Comparison of ENCODE assay signal across 2 cellular contexts in the genomic region with DNA sequence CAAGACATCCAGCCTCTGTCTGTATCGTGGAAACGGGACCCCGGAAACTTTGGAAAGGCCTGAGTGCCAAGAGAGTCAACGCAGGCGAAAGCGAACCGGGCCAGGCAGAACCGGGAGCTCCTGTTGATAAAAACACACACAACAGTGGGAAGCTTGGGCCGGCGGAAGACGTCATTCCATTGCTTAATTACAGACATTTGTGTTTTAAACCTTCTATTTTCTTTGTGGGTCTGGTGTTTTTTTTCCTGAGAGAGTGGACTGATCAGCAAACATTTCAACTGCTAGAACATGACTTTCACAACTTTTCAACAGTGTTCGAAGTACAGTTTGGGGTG.
A peak's percentile ranks its signal among the peaks of the same experiment; 100 is the strongest.
TF ChIP-seq lines count a peak whose summit lies in the region.

No MANE protein-coding gene starts in this region.

TF ChIP-seq in K562, 482 proteins besides CTCF, POLR2A, EP300 and RAD21 (continued from another document and continues in another):
- TF ChIP-seq, protein P1, sequence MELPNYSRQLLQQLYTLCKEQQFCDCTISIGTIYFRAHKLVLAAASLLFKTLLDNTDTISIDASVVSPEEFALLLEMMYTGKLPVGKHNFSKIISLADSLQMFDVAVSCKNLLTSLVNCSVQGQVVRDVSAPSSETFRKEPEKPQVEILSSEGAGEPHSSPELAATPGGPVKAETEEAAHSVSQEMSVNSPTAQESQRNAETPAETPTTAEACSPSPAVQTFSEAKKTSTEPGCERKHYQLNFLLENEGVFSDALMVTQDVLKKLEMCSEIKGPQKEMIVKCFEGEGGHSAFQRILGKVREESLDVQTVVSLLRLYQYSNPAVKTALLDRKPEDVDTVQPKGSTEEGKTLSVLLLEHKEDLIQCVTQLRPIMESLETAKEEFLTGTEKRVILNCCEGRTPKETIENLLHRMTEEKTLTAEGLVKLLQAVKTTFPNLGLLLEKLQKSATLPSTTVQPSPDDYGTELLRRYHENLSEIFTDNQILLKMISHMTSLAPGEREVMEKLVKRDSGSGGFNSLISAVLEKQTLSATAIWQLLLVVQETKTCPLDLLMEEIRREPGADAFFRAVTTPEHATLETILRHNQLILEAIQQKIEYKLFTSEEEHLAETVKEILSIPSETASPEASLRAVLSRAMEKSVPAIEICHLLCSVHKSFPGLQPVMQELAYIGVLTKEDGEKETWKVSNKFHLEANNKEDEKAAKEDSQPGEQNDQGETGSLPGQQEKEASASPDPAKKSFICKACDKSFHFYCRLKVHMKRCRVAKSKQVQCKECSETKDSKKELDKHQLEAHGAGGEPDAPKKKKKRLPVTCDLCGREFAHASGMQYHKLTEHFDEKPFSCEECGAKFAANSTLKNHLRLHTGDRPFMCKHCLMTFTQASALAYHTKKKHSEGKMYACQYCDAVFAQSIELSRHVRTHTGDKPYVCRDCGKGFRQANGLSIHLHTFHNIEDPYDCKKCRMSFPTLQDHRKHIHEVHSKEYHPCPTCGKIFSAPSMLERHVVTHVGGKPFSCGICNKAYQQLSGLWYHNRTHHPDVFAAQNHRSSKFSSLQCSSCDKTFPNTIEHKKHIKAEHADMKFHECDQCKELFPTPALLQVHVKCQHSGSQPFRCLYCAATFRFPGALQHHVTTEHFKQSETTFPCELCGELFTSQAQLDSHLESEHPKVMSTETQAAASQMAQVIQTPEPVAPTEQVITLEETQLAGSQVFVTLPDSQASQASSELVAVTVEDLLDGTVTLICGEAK (IDR thresholded peaks at IDR 0.05): 0 out of 2 replicates have a peak, but pooled peaks have one; percentile 66
- TF ChIP-seq, protein P1 (CRISPR knock-in tag; IDR thresholded peaks at IDR 0.05): no peak
- TF ChIP-seq, protein P2, sequence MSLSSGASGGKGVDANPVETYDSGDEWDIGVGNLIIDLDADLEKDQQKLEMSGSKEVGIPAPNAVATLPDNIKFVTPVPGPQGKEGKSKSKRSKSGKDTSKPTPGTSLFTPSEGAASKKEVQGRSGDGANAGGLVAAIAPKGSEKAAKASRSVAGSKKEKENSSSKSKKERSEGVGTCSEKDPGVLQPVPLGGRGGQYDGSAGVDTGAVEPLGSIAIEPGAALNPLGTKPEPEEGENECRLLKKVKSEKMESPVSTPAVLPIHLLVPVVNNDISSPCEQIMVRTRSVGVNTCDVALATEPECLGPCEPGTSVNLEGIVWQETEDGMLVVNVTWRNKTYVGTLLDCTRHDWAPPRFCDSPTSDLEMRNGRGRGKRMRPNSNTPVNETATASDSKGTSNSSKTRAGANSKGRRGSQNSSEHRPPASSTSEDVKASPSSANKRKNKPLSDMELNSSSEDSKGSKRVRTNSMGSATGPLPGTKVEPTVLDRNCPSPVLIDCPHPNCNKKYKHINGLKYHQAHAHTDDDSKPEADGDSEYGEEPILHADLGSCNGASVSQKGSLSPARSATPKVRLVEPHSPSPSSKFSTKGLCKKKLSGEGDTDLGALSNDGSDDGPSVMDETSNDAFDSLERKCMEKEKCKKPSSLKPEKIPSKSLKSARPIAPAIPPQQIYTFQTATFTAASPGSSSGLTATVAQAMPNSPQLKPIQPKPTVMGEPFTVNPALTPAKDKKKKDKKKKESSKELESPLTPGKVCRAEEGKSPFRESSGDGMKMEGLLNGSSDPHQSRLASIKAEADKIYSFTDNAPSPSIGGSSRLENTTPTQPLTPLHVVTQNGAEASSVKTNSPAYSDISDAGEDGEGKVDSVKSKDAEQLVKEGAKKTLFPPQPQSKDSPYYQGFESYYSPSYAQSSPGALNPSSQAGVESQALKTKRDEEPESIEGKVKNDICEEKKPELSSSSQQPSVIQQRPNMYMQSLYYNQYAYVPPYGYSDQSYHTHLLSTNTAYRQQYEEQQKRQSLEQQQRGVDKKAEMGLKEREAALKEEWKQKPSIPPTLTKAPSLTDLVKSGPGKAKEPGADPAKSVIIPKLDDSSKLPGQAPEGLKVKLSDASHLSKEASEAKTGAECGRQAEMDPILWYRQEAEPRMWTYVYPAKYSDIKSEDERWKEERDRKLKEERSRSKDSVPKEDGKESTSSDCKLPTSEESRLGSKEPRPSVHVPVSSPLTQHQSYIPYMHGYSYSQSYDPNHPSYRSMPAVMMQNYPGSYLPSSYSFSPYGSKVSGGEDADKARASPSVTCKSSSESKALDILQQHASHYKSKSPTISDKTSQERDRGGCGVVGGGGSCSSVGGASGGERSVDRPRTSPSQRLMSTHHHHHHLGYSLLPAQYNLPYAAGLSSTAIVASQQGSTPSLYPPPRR (CRISPR knock-in tag; IDR thresholded peaks at IDR 0.05; ENCODE audit: borderline replicate concordance): no peak
- TF ChIP-seq NCOA2 (IDR thresholded peaks at IDR 0.05; ENCODE audit: partially characterized antibody in 2 of 2) (no peak), KLF13 (tag; IDR thresholded peaks at IDR 0.05; ENCODE audit: borderline replicate concordance, low read depth) (no peak)

TF ChIP-seq in HepG2, 621 proteins besides CTCF, POLR2A, EP300 and RAD21 (continued from another document and continues in another):
- TF ChIP-seq NPAS2 (CRISPR knock-in tag; IDR thresholded peaks at IDR 0.05; ENCODE audit: borderline replicate concordance) (no peak), DPF2 (CRISPR knock-in tag; IDR thresholded peaks at IDR 0.05; ENCODE audit: borderline replicate concordance, low read depth) (no peak), ZNF790 (CRISPR knock-in tag; IDR thresholded peaks at IDR 0.05; ENCODE audit: borderline replicate concordance) (no peak), HMG20A (CRISPR knock-in tag; IDR thresholded peaks at IDR 0.05; ENCODE audit: borderline replicate concordance) (no peak), ELF1 (CRISPR knock-in tag; IDR thresholded peaks at IDR 0.05) (no peak), TEAD3 (CRISPR knock-in tag; optimal IDR thresholded peaks at IDR 0.05; ENCODE audit: borderline replicate concordance) (no peak), PRPF4 (IDR thresholded peaks at IDR 0.05; ENCODE audit: low read depth, low read length, poor library complexity, severe bottlenecking) (no peak), ZNF605 (CRISPR knock-in tag; IDR thresholded peaks at IDR 0.05) (0 out of 2 replicates have a peak, but pooled peaks have one; percentile 29), ATF1 (CRISPR knock-in tag; IDR thresholded peaks at IDR 0.05) (no peak), KDM3A (CRISPR knock-in tag; IDR thresholded peaks at IDR 0.05; ENCODE audit: low read depth) (no peak; the same call in 1 of the 2 replicates), ISX (CRISPR knock-in tag; conservative IDR thresholded peaks at IDR 0.05) (no peak)
- TF ChIP-seq, protein P3, sequence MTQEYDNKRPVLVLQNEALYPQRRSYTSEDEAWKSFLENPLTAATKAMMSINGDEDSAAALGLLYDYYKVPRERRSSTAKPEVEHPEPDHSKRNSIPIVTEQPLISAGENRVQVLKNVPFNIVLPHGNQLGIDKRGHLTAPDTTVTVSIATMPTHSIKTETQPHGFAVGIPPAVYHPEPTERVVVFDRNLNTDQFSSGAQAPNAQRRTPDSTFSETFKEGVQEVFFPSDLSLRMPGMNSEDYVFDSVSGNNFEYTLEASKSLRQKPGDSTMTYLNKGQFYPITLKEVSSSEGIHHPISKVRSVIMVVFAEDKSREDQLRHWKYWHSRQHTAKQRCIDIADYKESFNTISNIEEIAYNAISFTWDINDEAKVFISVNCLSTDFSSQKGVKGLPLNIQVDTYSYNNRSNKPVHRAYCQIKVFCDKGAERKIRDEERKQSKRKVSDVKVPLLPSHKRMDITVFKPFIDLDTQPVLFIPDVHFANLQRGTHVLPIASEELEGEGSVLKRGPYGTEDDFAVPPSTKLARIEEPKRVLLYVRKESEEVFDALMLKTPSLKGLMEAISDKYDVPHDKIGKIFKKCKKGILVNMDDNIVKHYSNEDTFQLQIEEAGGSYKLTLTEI (CRISPR knock-in tag; conservative IDR thresholded peaks at IDR 0.05): no peak
- TF ChIP-seq, protein P4, sequence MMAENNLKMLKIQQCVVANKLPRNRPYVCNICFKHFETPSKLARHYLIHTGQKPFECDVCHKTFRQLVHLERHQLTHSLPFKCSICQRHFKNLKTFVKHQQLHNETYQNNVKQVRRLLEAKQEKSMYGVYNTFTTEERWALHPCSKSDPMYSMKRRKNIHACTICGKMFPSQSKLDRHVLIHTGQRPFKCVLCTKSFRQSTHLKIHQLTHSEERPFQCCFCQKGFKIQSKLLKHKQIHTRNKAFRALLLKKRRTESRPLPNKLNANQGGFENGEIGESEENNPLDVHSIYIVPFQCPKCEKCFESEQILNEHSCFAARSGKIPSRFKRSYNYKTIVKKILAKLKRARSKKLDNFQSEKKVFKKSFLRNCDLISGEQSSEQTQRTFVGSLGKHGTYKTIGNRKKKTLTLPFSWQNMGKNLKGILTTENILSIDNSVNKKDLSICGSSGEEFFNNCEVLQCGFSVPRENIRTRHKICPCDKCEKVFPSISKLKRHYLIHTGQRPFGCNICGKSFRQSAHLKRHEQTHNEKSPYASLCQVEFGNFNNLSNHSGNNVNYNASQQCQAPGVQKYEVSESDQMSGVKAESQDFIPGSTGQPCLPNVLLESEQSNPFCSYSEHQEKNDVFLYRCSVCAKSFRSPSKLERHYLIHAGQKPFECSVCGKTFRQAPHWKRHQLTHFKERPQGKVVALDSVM (CRISPR knock-in tag; IDR thresholded peaks at IDR 0.05): no peak
- TF ChIP-seq, protein P5, sequence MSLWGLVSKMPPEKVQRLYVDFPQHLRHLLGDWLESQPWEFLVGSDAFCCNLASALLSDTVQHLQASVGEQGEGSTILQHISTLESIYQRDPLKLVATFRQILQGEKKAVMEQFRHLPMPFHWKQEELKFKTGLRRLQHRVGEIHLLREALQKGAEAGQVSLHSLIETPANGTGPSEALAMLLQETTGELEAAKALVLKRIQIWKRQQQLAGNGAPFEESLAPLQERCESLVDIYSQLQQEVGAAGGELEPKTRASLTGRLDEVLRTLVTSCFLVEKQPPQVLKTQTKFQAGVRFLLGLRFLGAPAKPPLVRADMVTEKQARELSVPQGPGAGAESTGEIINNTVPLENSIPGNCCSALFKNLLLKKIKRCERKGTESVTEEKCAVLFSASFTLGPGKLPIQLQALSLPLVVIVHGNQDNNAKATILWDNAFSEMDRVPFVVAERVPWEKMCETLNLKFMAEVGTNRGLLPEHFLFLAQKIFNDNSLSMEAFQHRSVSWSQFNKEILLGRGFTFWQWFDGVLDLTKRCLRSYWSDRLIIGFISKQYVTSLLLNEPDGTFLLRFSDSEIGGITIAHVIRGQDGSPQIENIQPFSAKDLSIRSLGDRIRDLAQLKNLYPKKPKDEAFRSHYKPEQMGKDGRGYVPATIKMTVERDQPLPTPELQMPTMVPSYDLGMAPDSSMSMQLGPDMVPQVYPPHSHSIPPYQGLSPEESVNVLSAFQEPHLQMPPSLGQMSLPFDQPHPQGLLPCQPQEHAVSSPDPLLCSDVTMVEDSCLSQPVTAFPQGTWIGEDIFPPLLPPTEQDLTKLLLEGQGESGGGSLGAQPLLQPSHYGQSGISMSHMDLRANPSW (CRISPR knock-in tag; IDR thresholded peaks at IDR 0.05; ENCODE audit: borderline replicate concordance): peak; percentile 29; the same call in 1 of the 2 replicates
- TF ChIP-seq, protein P6, sequence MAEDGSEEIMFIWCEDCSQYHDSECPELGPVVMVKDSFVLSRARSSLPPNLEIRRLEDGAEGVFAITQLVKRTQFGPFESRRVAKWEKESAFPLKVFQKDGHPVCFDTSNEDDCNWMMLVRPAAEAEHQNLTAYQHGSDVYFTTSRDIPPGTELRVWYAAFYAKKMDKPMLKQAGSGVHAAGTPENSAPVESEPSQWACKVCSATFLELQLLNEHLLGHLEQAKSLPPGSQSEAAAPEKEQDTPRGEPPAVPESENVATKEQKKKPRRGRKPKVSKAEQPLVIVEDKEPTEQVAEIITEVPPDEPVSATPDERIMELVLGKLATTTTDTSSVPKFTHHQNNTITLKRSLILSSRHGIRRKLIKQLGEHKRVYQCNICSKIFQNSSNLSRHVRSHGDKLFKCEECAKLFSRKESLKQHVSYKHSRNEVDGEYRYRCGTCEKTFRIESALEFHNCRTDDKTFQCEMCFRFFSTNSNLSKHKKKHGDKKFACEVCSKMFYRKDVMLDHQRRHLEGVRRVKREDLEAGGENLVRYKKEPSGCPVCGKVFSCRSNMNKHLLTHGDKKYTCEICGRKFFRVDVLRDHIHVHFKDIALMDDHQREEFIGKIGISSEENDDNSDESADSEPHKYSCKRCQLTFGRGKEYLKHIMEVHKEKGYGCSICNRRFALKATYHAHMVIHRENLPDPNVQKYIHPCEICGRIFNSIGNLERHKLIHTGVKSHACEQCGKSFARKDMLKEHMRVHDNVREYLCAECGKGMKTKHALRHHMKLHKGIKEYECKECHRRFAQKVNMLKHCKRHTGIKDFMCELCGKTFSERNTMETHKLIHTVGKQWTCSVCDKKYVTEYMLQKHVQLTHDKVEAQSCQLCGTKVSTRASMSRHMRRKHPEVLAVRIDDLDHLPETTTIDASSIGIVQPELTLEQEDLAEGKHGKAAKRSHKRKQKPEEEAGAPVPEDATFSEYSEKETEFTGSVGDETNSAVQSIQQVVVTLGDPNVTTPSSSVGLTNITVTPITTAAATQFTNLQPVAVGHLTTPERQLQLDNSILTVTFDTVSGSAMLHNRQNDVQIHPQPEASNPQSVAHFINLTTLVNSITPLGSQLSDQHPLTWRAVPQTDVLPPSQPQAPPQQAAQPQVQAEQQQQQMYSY (CRISPR knock-in tag; IDR thresholded peaks at IDR 0.05): no peak
- TF ChIP-seq, protein P7, sequence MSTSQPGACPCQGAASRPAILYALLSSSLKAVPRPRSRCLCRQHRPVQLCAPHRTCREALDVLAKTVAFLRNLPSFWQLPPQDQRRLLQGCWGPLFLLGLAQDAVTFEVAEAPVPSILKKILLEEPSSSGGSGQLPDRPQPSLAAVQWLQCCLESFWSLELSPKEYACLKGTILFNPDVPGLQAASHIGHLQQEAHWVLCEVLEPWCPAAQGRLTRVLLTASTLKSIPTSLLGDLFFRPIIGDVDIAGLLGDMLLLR (CRISPR knock-in tag; IDR thresholded peaks at IDR 0.05): no peak
